Comparison of ENCODE assay signal across 1 cellular context in the genomic region with DNA sequence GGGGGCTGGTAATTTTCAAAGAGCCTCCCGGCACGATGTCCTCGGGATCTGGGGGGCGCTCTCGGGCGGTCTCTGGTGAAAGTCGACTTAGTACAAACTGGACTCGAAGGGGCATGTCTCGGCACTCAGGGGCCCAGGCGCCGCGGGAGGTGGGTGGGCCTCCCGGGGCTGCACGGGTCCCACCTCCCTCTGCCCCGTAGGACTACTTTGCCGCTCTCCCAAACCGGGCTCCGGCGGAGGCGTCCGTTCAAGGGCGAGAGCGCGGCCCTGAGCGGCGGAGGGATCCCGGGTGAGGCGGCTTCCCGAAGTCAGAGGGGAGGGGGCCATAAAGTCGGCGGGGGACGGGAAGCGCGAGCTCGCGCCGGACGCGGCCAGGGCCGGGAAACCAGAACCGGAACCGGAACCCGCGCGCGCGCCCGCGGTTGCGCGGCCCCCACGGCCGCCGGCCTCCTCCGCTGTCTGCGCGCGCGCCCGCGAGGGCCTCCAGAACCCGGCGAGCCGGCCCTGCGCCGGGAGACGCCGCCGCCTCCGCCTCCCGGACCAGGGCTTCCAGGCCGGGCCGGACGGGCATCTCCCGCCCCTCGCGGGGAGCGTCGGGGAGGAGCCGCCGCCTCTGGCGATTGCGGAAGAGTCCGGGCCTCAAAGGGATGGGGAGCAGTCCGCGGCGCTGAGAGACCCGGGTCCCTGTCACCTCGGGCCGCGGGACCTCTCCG.
TF ChIP-seq lines count a peak whose summit lies in the region.

A gene with protein sequence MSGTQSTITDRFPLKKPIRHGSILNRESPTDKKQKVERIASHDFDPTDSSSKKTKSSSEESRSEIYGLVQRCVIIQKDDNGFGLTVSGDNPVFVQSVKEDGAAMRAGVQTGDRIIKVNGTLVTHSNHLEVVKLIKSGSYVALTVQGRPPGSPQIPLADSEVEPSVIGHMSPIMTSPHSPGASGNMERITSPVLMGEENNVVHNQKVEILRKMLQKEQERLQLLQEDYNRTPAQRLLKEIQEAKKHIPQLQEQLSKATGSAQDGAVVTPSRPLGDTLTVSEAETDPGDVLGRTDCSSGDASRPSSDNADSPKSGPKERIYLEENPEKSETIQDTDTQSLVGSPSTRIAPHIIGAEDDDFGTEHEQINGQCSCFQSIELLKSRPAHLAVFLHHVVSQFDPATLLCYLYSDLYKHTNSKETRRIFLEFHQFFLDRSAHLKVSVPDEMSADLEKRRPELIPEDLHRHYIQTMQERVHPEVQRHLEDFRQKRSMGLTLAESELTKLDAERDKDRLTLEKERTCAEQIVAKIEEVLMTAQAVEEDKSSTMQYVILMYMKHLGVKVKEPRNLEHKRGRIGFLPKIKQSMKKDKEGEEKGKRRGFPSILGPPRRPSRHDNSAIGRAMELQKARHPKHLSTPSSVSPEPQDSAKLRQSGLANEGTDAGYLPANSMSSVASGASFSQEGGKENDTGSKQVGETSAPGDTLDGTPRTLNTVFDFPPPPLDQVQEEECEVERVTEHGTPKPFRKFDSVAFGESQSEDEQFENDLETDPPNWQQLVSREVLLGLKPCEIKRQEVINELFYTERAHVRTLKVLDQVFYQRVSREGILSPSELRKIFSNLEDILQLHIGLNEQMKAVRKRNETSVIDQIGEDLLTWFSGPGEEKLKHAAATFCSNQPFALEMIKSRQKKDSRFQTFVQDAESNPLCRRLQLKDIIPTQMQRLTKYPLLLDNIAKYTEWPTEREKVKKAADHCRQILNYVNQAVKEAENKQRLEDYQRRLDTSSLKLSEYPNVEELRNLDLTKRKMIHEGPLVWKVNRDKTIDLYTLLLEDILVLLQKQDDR (N-terminal part only) (plus strand): TSS at position 486 of the 713 bp plus-strand sequence. CDS start 831 bp downstream, outside the sequence.

TF ChIP-seq in WTC11, 78 proteins besides CTCF, POLR2A, EP300 and RAD21 (continued from another document):
- TF ChIP-seq, protein P1, sequence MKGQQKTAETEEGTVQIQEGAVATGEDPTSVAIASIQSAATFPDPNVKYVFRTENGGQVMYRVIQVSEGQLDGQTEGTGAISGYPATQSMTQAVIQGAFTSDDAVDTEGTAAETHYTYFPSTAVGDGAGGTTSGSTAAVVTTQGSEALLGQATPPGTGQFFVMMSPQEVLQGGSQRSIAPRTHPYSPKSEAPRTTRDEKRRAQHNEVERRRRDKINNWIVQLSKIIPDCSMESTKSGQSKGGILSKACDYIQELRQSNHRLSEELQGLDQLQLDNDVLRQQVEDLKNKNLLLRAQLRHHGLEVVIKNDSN (CRISPR knock-in tag; IDR thresholded peaks at IDR 0.05), result no peak
